18 cellular contexts compared by ENCODE assay signal in the genomic region with DNA sequence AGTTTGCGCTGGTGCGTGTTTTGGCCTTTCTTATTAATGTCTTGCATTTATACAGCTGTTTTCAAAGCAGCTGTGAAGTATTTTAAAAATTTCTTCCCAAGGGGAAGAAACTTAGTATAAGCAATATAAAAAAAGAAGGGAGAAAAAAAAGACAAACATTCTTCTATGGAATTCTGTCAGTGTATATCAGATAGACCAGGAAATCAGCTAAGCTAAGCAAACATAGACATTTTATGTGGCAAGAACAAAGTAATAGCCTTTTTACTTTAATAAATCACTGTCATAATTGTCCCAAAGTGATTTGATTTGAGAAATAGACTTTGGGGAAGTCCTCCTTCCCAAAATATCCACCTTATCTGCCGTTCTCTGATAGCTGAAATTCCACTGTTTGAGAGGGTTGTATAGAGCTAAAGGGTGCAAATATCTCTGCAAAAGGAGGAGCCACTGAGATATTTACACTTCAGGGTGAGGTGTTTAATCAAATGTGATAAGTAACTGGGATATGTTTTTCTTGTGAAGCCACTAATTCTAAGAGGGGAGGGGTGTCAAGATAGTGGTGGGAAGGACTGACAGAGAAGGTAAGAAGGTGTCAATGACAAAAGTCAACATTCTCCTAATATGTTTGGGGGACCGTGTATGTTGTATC.
DNase-seq lines count a peak whose midpoint lies in the region; ATAC-seq, FAIRE-seq and TF ChIP-seq lines count a peak whose summit lies in the region.
"Had no signal": no experiment of that assay in that cellular context is flagged by ENCODE, and none has a peak within 500 bp of the region (broad histone marks: within the 10 kb centered on the region; RNA-seq: fewer than 3 reads in every experiment).

No MANE protein-coding gene starts in this region.

- no peak overlapping the region for H3K27ac Mint-ChIP-seq in activated T-cell treated with anti-CD3 and anti-CD28 coated beads, Interleukin-2, amount 50 U/mL, for 72 hours
- H3K27ac Mint-ChIP-seq: IgD-negative memory B cell had no signal

- H3K27me3 ChIP-seq in PC-3 (ENCODE audit: low read length) (no peaks in the 10 kb centered on the region), endothelial cell of umbilical vein (ENCODE audit: control insufficient read depth in 2 of 2, insufficient read depth in 2 of 2, low read length in 2 of 2) (no peaks in the 10 kb centered on the region), osteoblast (ENCODE audit: insufficient read depth, low read length) (no peaks in the 10 kb centered on the region)

- H3F3A ChIP-seq in PC-3 (ENCODE audit: low read length, unreplicated experiment) = no peaks in the 10 kb centered on the region

- no peak for DNase-seq in A549 (ENCODE audit: low read depth in 1 of 2, low spot score in 1 of 2)
- DNase-seq in PC-3 = no peak
- DNase-seq in endothelial cell of umbilical vein (ENCODE audit: low read depth, low spot score) = no peak
- DNase-seq in osteoblast (ENCODE audit: insufficient read length, low spot score, missing footprints) = no peak
- DNase-seq in NCI-H345 treated with DMSO at 0.1 percent for 48 hours (lab: John Stamatoyannopoulos, UW; ENCODE audit: unreplicated experiment) = no peak
- DNase-seq in activated T-cell treated with anti-CD3 and anti-CD28 coated beads, Interleukin-2, amount 50 U/mL, for 72 hours = no peak
- DNase-seq: C1 segment of cervical spinal cord, GF-D8, HFFc6, MM.1S, NCI-H1092 treated with DMSO at 0.1 percent for 48 hours, NCI-H2081 treated with DMSO at 0.1 percent for 48 hours, NCI-H524 had no signal

- H3K9me3 ChIP-seq in A549 = no peaks in the 10 kb centered on the region
- H3K9me3 ChIP-seq in PC-3 (ENCODE audit: low read length) = no peaks in the 10 kb centered on the region
- H3K9me3 ChIP-seq in endothelial cell of umbilical vein (replicated peaks; ENCODE audit: control insufficient read depth, insufficient read depth, low read length) = no peaks in the 10 kb centered on the region
- no peaks in the 10 kb centered on the region for H3K9me3 ChIP-seq in osteoblast (ENCODE audit: low read depth, low read length)

- no peak overlapping the region for H3K4me3 ChIP-seq in A549
- no peak overlapping the region for H3K4me3 ChIP-seq in PC-3 (ENCODE audit: low read length)
- H3K4me3 ChIP-seq in endothelial cell of umbilical vein (replicated peaks in 1 of 3; ENCODE audit: insufficient read depth in 1 of 3, low read depth in 1 of 3, low read length in 3 of 3) = no peak overlapping the region
- no peak overlapping the region for H3K4me3 ChIP-seq in osteoblast (ENCODE audit: insufficient read depth, low read length)

- H3K36me3 ChIP-seq in PC-3 (ENCODE audit: low read depth, low read length) = no peaks in the 10 kb centered on the region
- H3K36me3 ChIP-seq in endothelial cell of umbilical vein (ENCODE audit: control insufficient read depth in 2 of 2, extremely low read depth in 1 of 2, insufficient read depth in 2 of 2, low read length in 2 of 2) = no peaks in the 10 kb centered on the region
- H3K36me3 ChIP-seq in osteoblast (ENCODE audit: insufficient read depth, low read length) = no peaks in the 10 kb centered on the region

- no peaks in the 10 kb centered on the region for H3K36me3 Mint-ChIP-seq in activated T-cell treated with anti-CD3 and anti-CD28 coated beads, Interleukin-2, amount 50 U/mL, for 72 hours (ENCODE audit: insufficient read depth in 2 of 2)
- H3K36me3 Mint-ChIP-seq: IgD-negative memory B cell had no signal

- 0 out of 2 replicates have a peak, but pooled peaks cover 4% of the 10 kb centered on the region for H3K9me2 ChIP-seq in PC-3 (replicated peaks; ENCODE audit: low read length)

- TF ChIP-seq EP300 in A549 (IDR thresholded peaks at IDR 0.05) = no peak

- H3K27me3 Mint-ChIP-seq in activated T-cell treated with anti-CD3 and anti-CD28 coated beads, Interleukin-2, amount 50 U/mL, for 72 hours (ENCODE audit: low read depth) = no peaks in the 10 kb centered on the region
- H3K27me3 Mint-ChIP-seq: IgD-negative memory B cell had no signal

- H3K4me3 Mint-ChIP-seq in activated T-cell treated with anti-CD3 and anti-CD28 coated beads, Interleukin-2, amount 50 U/mL, for 72 hours = no peak overlapping the region
- H3K4me3 Mint-ChIP-seq: HFFc6, IgD-negative memory B cell had no signal

- no peaks in the 10 kb centered on the region for H4K20me1 ChIP-seq in PC-3 (ENCODE audit: low read length)
- H4K20me1 ChIP-seq in endothelial cell of umbilical vein (replicated peaks; ENCODE audit: control insufficient read depth, extremely low read depth, insufficient read depth, low read length) = no peaks in the 10 kb centered on the region
- H4K20me1 ChIP-seq in osteoblast (ENCODE audit: insufficient read depth, low read length) = no peaks in the 10 kb centered on the region

- H3K4me2 ChIP-seq in A549 (peak overlapping the region; percentile 41), PC-3 (ENCODE audit: low read length) (no peak overlapping the region), endothelial cell of umbilical vein (ENCODE audit: insufficient read depth, low read length) (peak overlapping the region; percentile 34), osteoblast (ENCODE audit: insufficient read depth, low read length) (no peak overlapping the region)

- peaks cover 34% of the 10 kb centered on the region for H3K4me1 ChIP-seq in A549
- no peaks in the 10 kb centered on the region for H3K4me1 ChIP-seq in PC-3 (ENCODE audit: insufficient read depth, low read length)
- H3K4me1 ChIP-seq in endothelial cell of umbilical vein (ENCODE audit: control insufficient read depth, extremely low read depth, insufficient read depth, low read length) = peaks cover 33% of the 10 kb centered on the region
- H3K4me1 ChIP-seq in osteoblast (ENCODE audit: insufficient read depth, low read length) = peaks cover 20% of the 10 kb centered on the region

- H3K27ac ChIP-seq in A549 (peak overlapping the region; percentile 70 to 85), PC-3 (ENCODE audit: low read length) (no peak overlapping the region), endothelial cell of umbilical vein (ENCODE audit: insufficient read depth, low read depth, low read length) (peak overlapping the region; percentile 74), osteoblast (ENCODE audit: low read depth, low read length) (peak overlapping the region; percentile 87)

- H3K79me2 ChIP-seq in PC-3 (ENCODE audit: low read length) = no peaks in the 10 kb centered on the region
- H3K79me2 ChIP-seq in endothelial cell of umbilical vein (ENCODE audit: control insufficient read depth, insufficient read depth, low read length) = no peaks in the 10 kb centered on the region
- no peaks in the 10 kb centered on the region for H3K79me2 ChIP-seq in osteoblast (ENCODE audit: insufficient read depth, low read length)

- TF ChIP-seq POLR2A in A549 (IDR thresholded peaks at IDR 0.05; ENCODE audit: low read length) (no peak), endothelial cell of umbilical vein (IDR thresholded peaks at IDR 0.05; ENCODE audit: low read depth, low read length) (no peak)

- TF ChIP-seq CTCF in A549 (IDR thresholded peaks at IDR 0.05) (no peak), PC-3 (conservative IDR thresholded peaks at IDR 0.05; ENCODE audit: low read depth, low read length) (no peak), endothelial cell of umbilical vein (IDR thresholded peaks at IDR 0.05; ENCODE audit: extremely low read depth in 1 of 2, insufficient read depth in 1 of 2, low read depth in 1 of 2, low read length in 2 of 2) (no peak), osteoblast (IDR thresholded peaks at IDR 0.05; ENCODE audit: extremely low read depth, low read depth, low read length) (no peak)

- FAIRE-seq in A549 (lab: Jason Lieb, UNC) (peak; percentile 23), endothelial cell of umbilical vein (lab: Jason Lieb, UNC) (no peak)
- FAIRE-seq: A204.1, GM12892 had no signal

- POLR2A ChIA-PET in A549 (lab: Yijun Ruan, JAX) (interaction anchor here (2.6 to 2.9 kb wide), 2 partner anchors 10 to 543 kb away, joined by 16 to 20 read pairs; a partner anchor contains a TSS), PC-3 (lab: Charles Lee; ENCODE audit: unreplicated experiment) (interaction anchor here (0.6 kb wide), 1 partner anchor 338 kb away, joined by 3 read pairs; no protein-coding TSS in a partner anchor), endothelial cell of umbilical vein (lab: Charles Lee) (no interaction called here)

- intact Hi-C loops in PC-3 (cut with micrococcal nuclease) = no loop called here
- intact Hi-C loops in endothelial cell of umbilical vein (cut with micrococcal nuclease) = loop anchor here (10.0 kb wide), 1 partner anchor 237 kb away; no protein-coding TSS in a partner anchor

- H3K9ac ChIP-seq in PC-3 (ENCODE audit: low read length) (no peak overlapping the region), endothelial cell of umbilical vein (replicated peaks; ENCODE audit: extremely low read depth, insufficient read depth, low read length) (peak overlapping the region; percentile 21)

- CTCF ChIA-PET in A549 (lab: Yijun Ruan, JAX) = interaction anchor here (0.8 to 6.3 kb wide), 7 partner anchors 9 to 326 kb away, joined by 3 to 53 read pairs (median 4); no protein-coding TSS in a partner anchor
- CTCF ChIA-PET in PC-3 (lab: Charles Lee) = interaction anchor here (0.6 kb wide), 1 partner anchor 60 kb away, joined by 3 read pairs; no protein-coding TSS in a partner anchor
- CTCF ChIA-PET in endothelial cell of umbilical vein (lab: Charles Lee) = interaction anchor here (2.4 to 5.1 kb wide), 2 partner anchors 12 to 544 kb away, joined by 11 to 38 read pairs; a partner anchor contains a TSS

- BruUV-seq in PC-3 (replicated peaks; lab: Mats Ljungman, UMichigan) = no TSS peak
- no TSS peak for BruUV-seq in endothelial cell of umbilical vein (replicated peaks; lab: Mats Ljungman, UMichigan)

- dilution Hi-C loops in endothelial cell of umbilical vein (cut with MboI; ENCODE audit: extremely low pct_ligation_motif_present, low sequenced_read_pairs) = no loop called here

- ATAC-seq in A549 (no peak), PC-3 (peak; percentile 27; the same call in 1 of the 2 replicates), HG03196 (IDR thresholded peaks at IDR 0.05; ENCODE audit: unreplicated experiment) (no peak), HG02870 (IDR thresholded peaks at IDR 0.05; ENCODE audit: unreplicated experiment) (no peak)
- ATAC-seq in activated T-cell treated with anti-CD3 and anti-CD28 coated beads, Interleukin-2, amount 50 U/mL, for 72 hours (replicated peaks in 1 of 2) = no peak

- peaks cover 0 to 2% of the 10 kb centered on the region in 2 donors for H3K9me3 Mint-ChIP-seq in activated T-cell treated with anti-CD3 and anti-CD28 coated beads, Interleukin-2, amount 50 U/mL, for 72 hours
- H3K9me3 Mint-ChIP-seq: HFFc6 had no signal

- no peak for TF ChIP-seq RAD21 in A549 (conservative IDR thresholded peaks at IDR 0.05 in 1 of 2, IDR thresholded peaks at IDR 0.05 in 1 of 2)

- no peaks in the 10 kb centered on the region for H3K4me1 Mint-ChIP-seq in activated T-cell treated with anti-CD3 and anti-CD28 coated beads, Interleukin-2, amount 50 U/mL, for 72 hours (ENCODE audit: low read depth)
- H3K4me1 Mint-ChIP-seq: IgD-negative memory B cell had no signal

- 63% methylated on average over 4 of the region's 4 CpGs for WGBS in A549 (ENCODE audit: missing lambda C conversion rate)

- H2AFZ ChIP-seq in PC-3 (ENCODE audit: low read length) (no peak overlapping the region), endothelial cell of umbilical vein (ENCODE audit: low read depth, low read length) (peak overlapping the region; percentile 11), osteoblast (ENCODE audit: low read length) (no peak overlapping the region)

- H3K9me1 ChIP-seq in endothelial cell of umbilical vein (replicated peaks; ENCODE audit: control insufficient read depth, extremely low read depth, insufficient read depth, low read length) = no peaks in the 10 kb centered on the region

Comparison
In these comparisons a context has a peak if more than half of its experiments do, and no peak if none do; other contexts are left out.
1. H3K4me2 ChIP-seq: peak in A549 (single experiment) and endothelial cell of umbilical vein (single experiment); none in PC-3 (single experiment) and osteoblast (single experiment).